In genomic region chr2:168189835-168190426, GRCh38 we compare ENCODE assay signal across 1 cellular context.
TF ChIP-seq lines count a peak whose summit lies in the region.

No MANE protein-coding gene starts in this region.

TF ChIP-seq in H1, 55 proteins besides CTCF, POLR2A, EP300 and RAD21:
- TF ChIP-seq SP2 (IDR thresholded peaks at IDR 0.05; ENCODE audit: low read length), result no peak
- TF ChIP-seq ATF2 (IDR thresholded peaks at IDR 0.05; ENCODE audit: low read length), result no peak
- no peak for TF ChIP-seq CEBPB (IDR thresholded peaks at IDR 0.05; ENCODE audit: low read depth, low read length)
- TF ChIP-seq MAFK (IDR thresholded peaks at IDR 0.05; ENCODE audit: low read depth, low read length), result no peak
- no peak for TF ChIP-seq TBP (IDR thresholded peaks at IDR 0.05; ENCODE audit: low read depth, low read length)
- TF ChIP-seq USF2 (IDR thresholded peaks at IDR 0.05; ENCODE audit: low read length), result no peak
- TF ChIP-seq, protein P1, sequence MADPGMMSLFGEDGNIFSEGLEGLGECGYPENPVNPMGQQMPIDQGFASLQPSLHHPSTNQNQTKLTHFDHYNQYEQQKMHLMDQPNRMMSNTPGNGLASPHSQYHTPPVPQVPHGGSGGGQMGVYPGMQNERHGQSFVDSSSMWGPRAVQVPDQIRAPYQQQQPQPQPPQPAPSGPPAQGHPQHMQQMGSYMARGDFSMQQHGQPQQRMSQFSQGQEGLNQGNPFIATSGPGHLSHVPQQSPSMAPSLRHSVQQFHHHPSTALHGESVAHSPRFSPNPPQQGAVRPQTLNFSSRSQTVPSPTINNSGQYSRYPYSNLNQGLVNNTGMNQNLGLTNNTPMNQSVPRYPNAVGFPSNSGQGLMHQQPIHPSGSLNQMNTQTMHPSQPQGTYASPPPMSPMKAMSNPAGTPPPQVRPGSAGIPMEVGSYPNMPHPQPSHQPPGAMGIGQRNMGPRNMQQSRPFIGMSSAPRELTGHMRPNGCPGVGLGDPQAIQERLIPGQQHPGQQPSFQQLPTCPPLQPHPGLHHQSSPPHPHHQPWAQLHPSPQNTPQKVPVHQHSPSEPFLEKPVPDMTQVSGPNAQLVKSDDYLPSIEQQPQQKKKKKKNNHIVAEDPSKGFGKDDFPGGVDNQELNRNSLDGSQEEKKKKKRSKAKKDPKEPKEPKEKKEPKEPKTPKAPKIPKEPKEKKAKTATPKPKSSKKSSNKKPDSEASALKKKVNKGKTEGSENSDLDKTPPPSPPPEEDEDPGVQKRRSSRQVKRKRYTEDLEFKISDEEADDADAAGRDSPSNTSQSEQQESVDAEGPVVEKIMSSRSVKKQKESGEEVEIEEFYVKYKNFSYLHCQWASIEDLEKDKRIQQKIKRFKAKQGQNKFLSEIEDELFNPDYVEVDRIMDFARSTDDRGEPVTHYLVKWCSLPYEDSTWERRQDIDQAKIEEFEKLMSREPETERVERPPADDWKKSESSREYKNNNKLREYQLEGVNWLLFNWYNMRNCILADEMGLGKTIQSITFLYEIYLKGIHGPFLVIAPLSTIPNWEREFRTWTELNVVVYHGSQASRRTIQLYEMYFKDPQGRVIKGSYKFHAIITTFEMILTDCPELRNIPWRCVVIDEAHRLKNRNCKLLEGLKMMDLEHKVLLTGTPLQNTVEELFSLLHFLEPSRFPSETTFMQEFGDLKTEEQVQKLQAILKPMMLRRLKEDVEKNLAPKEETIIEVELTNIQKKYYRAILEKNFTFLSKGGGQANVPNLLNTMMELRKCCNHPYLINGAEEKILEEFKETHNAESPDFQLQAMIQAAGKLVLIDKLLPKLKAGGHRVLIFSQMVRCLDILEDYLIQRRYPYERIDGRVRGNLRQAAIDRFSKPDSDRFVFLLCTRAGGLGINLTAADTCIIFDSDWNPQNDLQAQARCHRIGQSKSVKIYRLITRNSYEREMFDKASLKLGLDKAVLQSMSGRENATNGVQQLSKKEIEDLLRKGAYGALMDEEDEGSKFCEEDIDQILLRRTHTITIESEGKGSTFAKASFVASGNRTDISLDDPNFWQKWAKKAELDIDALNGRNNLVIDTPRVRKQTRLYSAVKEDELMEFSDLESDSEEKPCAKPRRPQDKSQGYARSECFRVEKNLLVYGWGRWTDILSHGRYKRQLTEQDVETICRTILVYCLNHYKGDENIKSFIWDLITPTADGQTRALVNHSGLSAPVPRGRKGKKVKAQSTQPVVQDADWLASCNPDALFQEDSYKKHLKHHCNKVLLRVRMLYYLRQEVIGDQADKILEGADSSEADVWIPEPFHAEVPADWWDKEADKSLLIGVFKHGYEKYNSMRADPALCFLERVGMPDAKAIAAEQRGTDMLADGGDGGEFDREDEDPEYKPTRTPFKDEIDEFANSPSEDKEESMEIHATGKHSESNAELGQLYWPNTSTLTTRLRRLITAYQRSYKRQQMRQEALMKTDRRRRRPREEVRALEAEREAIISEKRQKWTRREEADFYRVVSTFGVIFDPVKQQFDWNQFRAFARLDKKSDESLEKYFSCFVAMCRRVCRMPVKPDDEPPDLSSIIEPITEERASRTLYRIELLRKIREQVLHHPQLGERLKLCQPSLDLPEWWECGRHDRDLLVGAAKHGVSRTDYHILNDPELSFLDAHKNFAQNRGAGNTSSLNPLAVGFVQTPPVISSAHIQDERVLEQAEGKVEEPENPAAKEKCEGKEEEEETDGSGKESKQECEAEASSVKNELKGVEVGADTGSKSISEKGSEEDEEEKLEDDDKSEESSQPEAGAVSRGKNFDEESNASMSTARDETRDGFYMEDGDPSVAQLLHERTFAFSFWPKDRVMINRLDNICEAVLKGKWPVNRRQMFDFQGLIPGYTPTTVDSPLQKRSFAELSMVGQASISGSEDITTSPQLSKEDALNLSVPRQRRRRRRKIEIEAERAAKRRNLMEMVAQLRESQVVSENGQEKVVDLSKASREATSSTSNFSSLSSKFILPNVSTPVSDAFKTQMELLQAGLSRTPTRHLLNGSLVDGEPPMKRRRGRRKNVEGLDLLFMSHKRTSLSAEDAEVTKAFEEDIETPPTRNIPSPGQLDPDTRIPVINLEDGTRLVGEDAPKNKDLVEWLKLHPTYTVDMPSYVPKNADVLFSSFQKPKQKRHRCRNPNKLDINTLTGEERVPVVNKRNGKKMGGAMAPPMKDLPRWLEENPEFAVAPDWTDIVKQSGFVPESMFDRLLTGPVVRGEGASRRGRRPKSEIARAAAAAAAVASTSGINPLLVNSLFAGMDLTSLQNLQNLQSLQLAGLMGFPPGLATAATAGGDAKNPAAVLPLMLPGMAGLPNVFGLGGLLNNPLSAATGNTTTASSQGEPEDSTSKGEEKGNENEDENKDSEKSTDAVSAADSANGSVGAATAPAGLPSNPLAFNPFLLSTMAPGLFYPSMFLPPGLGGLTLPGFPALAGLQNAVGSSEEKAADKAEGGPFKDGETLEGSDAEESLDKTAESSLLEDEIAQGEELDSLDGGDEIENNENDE (IDR thresholded peaks at IDR 0.05; ENCODE audit: insufficient replicate concordance, low read length), result no peak
- no peak for TF ChIP-seq SRF (IDR thresholded peaks at IDR 0.05; ENCODE audit: low read depth, low read length)
- TF ChIP-seq POU5F1 (IDR thresholded peaks at IDR 0.05; ENCODE audit: low read depth, low read length), result no peak
- no peak for TF ChIP-seq SIX5 (IDR thresholded peaks at IDR 0.05; ENCODE audit: low read depth, low read length)
- TF ChIP-seq TAF1 (IDR thresholded peaks at IDR 0.05; ENCODE audit: low read depth, low read length), result no peak
- TF ChIP-seq SIRT6 (IDR thresholded peaks at IDR 0.05; ENCODE audit: low read length), result no peak
- TF ChIP-seq SUZ12 (IDR thresholded peaks at IDR 0.05; ENCODE audit: low read length), result no peak
TF ChIP-seq in H1: peak in this region for 0.
